24 cellular contexts compared by ENCODE assay signal in genomic region chr13:31433756-31434155, GRCh38.
DNase-seq lines count a peak whose midpoint lies in the region; ATAC-seq and TF ChIP-seq lines count a peak whose summit lies in the region.
"Had no signal": no experiment of that assay in that cellular context is flagged by ENCODE, and none has a peak within 500 bp of the region (broad histone marks: within the 10 kb centered on the region; RNA-seq: fewer than 3 reads in every experiment).

No MANE protein-coding gene starts in this region.

- no peak for TF ChIP-seq CTCF in breast epithelium (IDR thresholded peaks at IDR 0.05)
- TF ChIP-seq CTCF in MCF 10A (IDR thresholded peaks at IDR 0.05; ENCODE audit: unreplicated experiment) = no peak

- no peak for TF ChIP-seq POLR2A in breast epithelium (IDR thresholded peaks at IDR 0.05)

- H3K4me1 Mint-ChIP-seq in MCF 10A (ENCODE audit: insufficient read depth, unreplicated experiment) = no peaks in the 10 kb centered on the region
- H3K4me1 Mint-ChIP-seq in activated CD4-positive, alpha-beta T cell treated with anti-CD3 and anti-CD28 coated beads, Interleukin-2, amount 10 ng/mL, durations not matched to agents 24 days and 14 days = no peaks in the 10 kb centered on the region
- H3K4me1 Mint-ChIP-seq: B cell, GM23338 had no signal

- H3K4me3 ChIP-seq in breast epithelium (no peak overlapping the region), adipocyte (ENCODE audit: low read length) (no peak overlapping the region)
- H3K4me3 ChIP-seq: GM23338, HAP-1 had no signal

- no peaks in the 10 kb centered on the region for H3K27me3 ChIP-seq in breast epithelium
- no peaks in the 10 kb centered on the region for H3K27me3 ChIP-seq in adipocyte (replicated peaks; ENCODE audit: control insufficient read depth, insufficient read depth, low read length)

- H3K9me3 ChIP-seq in breast epithelium (no peaks in the 10 kb centered on the region), adipocyte (ENCODE audit: control insufficient read depth, low read length) (no peaks in the 10 kb centered on the region)
- H3K9me3 ChIP-seq: HAP-1 had no signal

- H3K36me3 ChIP-seq in breast epithelium = no peaks in the 10 kb centered on the region
- H3K36me3 ChIP-seq in adipocyte (ENCODE audit: control insufficient read depth, insufficient read depth, low read length, severe bottlenecking) = no peaks in the 10 kb centered on the region
- H3K36me3 ChIP-seq: HAP-1 had no signal

- no peak overlapping the region for H3K27ac Mint-ChIP-seq in MCF 10A (ENCODE audit: low read depth, unreplicated experiment)
- no peak overlapping the region for H3K27ac Mint-ChIP-seq in activated CD4-positive, alpha-beta T cell treated with anti-CD3 and anti-CD28 coated beads, Interleukin-2, amount 10 ng/mL, durations not matched to agents 24 days and 14 days
- H3K27ac Mint-ChIP-seq: B cell, CD14-positive monocyte, GM23338 had no signal

- H3K4me1 ChIP-seq in breast epithelium = no peaks in the 10 kb centered on the region
- peaks cover 13% of the 10 kb centered on the region for H3K4me1 ChIP-seq in adipocyte (ENCODE audit: control insufficient read depth, insufficient read depth, low read length)

- no peaks in the 10 kb centered on the region for H3K9me3 Mint-ChIP-seq in MCF 10A (ENCODE audit: unreplicated experiment)
- H3K9me3 Mint-ChIP-seq in activated CD4-positive, alpha-beta T cell treated with anti-CD3 and anti-CD28 coated beads, Interleukin-2, amount 10 ng/mL, durations not matched to agents 24 days and 14 days = no peaks in the 10 kb centered on the region
- H3K9me3 Mint-ChIP-seq: GM23338 had no signal

- no peak overlapping the region for H3K4me3 Mint-ChIP-seq in MCF 10A (ENCODE audit: unreplicated experiment)
- H3K4me3 Mint-ChIP-seq in activated CD4-positive, alpha-beta T cell treated with anti-CD3 and anti-CD28 coated beads, Interleukin-2, amount 10 ng/mL, durations not matched to agents 24 days and 14 days = no peak overlapping the region
- H3K4me3 Mint-ChIP-seq: B cell, CD14-positive monocyte, GM23338 had no signal

- peak overlapping the region; percentile 37 for H3K9ac ChIP-seq in adipocyte (ENCODE audit: low read length)
- H3K9ac ChIP-seq: KMS-11 had no signal

- ATAC-seq in GM19467 (IDR thresholded peaks at IDR 0.05; ENCODE audit: unreplicated experiment) = no peak
- ATAC-seq: PC-3, SK-N-SH treated with all-trans-retinoic acid at 6 μM for 48 hours had no signal

- H3K36me3 Mint-ChIP-seq in MCF 10A (ENCODE audit: insufficient read depth, unreplicated experiment) = no peaks in the 10 kb centered on the region
- no peaks in the 10 kb centered on the region for H3K36me3 Mint-ChIP-seq in activated CD4-positive, alpha-beta T cell treated with anti-CD3 and anti-CD28 coated beads, Interleukin-2, amount 10 ng/mL, durations not matched to agents 24 days and 14 days (ENCODE audit: low read depth)
- H3K36me3 Mint-ChIP-seq: CD14-positive monocyte had no signal

- DNase-seq in breast epithelium (ENCODE audit: low spot score in 2 of 2) = no peak
- DNase-seq in MCF 10A (ENCODE audit: unreplicated experiment) = no peak
- DNase-seq in adipocyte (ENCODE audit: low read depth) = peak; percentile 64
- DNase-seq in foreskin melanocyte = peak; percentile 27
- DNase-seq in activated CD4-positive, alpha-beta T cell treated with anti-CD3 and anti-CD28 coated beads, Interleukin-2, amount 10 ng/mL, durations not matched to agents 24 days and 14 days = no peak
- DNase-seq in LoVo (ENCODE audit: low spot score) = no peak
- DNase-seq in AG08395 (ENCODE audit: low spot score) = no peak
- DNase-seq: 8988T, DMS53, MV-4-11, NCI-H1105 treated with DMSO at 0.1 percent for 48 hours, NCI-H2029 treated with DMSO at 0.1 percent for 48 hours, NCI-H446 treated with DMSO at 0.1 percent for 48 hours, NCI-H526 treated with DMSO at 0.1 percent for 48 hours, PC-3, SHP77 treated with DMSO at 0.1 percent for 48 hours had no signal

- CTCF ChIA-PET in MCF 10A (lab: Yijun Ruan, JAX) = interaction anchor here (0.6 to 5.1 kb wide), 12 partner anchors 9 to 364 kb away, joined by 3 to 24 read pairs (median 4); no protein-coding TSS in a partner anchor

- peak overlapping the region; percentile 29 to 68 for H3K27ac ChIP-seq in breast epithelium
- H3K27ac ChIP-seq: KMS-11, RWPE1 had no signal

- no TSS peak for BruUV-seq in MCF 10A (replicated peaks; lab: Mats Ljungman, UMichigan)

- H3K27me3 Mint-ChIP-seq in MCF 10A (ENCODE audit: insufficient read depth, unreplicated experiment) = peaks cover 47% of the 10 kb centered on the region
- H3K27me3 Mint-ChIP-seq in activated CD4-positive, alpha-beta T cell treated with anti-CD3 and anti-CD28 coated beads, Interleukin-2, amount 10 ng/mL, durations not matched to agents 24 days and 14 days = peaks cover 2% of the 10 kb centered on the region

- POLR2A ChIA-PET in MCF 10A (lab: Yijun Ruan, JAX) = interaction anchor here (0.6 to 1.2 kb wide), 2 partner anchors 100 to 104 kb away, joined by 3 to 5 read pairs; no protein-coding TSS in a partner anchor

- intact Hi-C loops in breast epithelium (cut with DNase I; ENCODE audit: low total_unique reads) (no loop called here), MCF 10A (cut with micrococcal nuclease) (no loop called here)
- intact Hi-C loops in activated CD4-positive, alpha-beta T cell treated with anti-CD3 and anti-CD28 coated beads, Interleukin-2, amount 10 ng/mL, durations not matched to agents 24 days and 14 days (cut with micrococcal nuclease) = no loop called here

Comparison
In these comparisons a context has a peak if more than half of its experiments do, and no peak if none do; other contexts are left out.
1. DNase-seq: peak in adipocyte (single experiment) and foreskin melanocyte (single experiment); none in breast epithelium (0 of 2), MCF 10A (single experiment), activated CD4-positive, alpha-beta T cell treated with anti-CD3 and anti-CD28 coated beads, Interleukin-2, amount 10 ng/mL, durations not matched to agents 24 days and 14 days (single experiment), LoVo (single experiment) and AG08395 (single experiment).